Comparison of ENCODE assay signal across 29 cellular contexts in genomic region chr6:167523426-167523825, GRCh38.
"Had no signal": no experiment of that assay in that cellular context is flagged by ENCODE, and none has a peak within 500 bp of the region (broad histone marks: within the 10 kb centered on the region; RNA-seq: fewer than 3 reads in every experiment).

No MANE protein-coding gene starts in this region.

- H3K27ac ChIP-seq: ovary, parathyroid adenoma, psoas muscle, right lobe of liver, sigmoid colon, stomach, thoracic aorta, tibial artery, transverse colon, upper lobe of right lung, uterus had no signal

- H3K4me3 ChIP-seq: ovary, psoas muscle, right lobe of liver, sigmoid colon, stomach, thoracic aorta, tibial artery, transverse colon, upper lobe of right lung, uterus had no signal

- H3K27me3 Mint-ChIP-seq: stimulated activated naive CD8-positive, alpha-beta T cell treated with anti-CD3 and anti-CD28 coated beads, Interleukin-15, Interleukin-2, amounts not matched to agents 100 ng/mL and 50 ng/mL, for 24 hours had no signal

- H3K9me3 Mint-ChIP-seq: naive thymus-derived CD8-positive, alpha-beta T cell; natural killer cell treated with Interleukin-12 subunit alpha and Interleukin-12 subunit beta and Interleukin-15 and Interleukin-18, amount 100 ng/mL, for 72 hours; neural crest cell; stimulated activated effector memory CD8-positive, alpha-beta T cell treated with anti-CD3 and anti-CD28 coated beads, Interleukin-12 subunit alpha, Interleukin-12 subunit beta, amount 100 ng/mL, for 72 hours; stimulated activated naive B cell treated with anti-CD40 and anti-IgM and Interleukin-4, amounts not matched to agents 10 μg/mL and 1 μg/mL and 100 μg/mL, for 72 hours; stimulated activated naive CD8-positive, alpha-beta T cell treated with anti-CD3 and anti-CD28 coated beads, Interleukin-15, Interleukin-2, amounts not matched to agents 100 ng/mL and 50 ng/mL, for 24 hours; type B pancreatic cell had no signal

- H3K9me3 ChIP-seq: ovary, psoas muscle, right lobe of liver, sigmoid colon, stomach, thoracic aorta, tibial artery, transverse colon, upper lobe of right lung, uterus had no signal

- FAIRE-seq: small intestine had no signal

- H2AFZ ChIP-seq: parathyroid adenoma had no signal

- H3K4me1 ChIP-seq: parathyroid adenoma, psoas muscle, right lobe of liver, sigmoid colon, stomach, tibial artery, transverse colon, upper lobe of right lung, uterus had no signal

- DNase-seq: naive thymus-derived CD8-positive, alpha-beta T cell; nephron progenitor cell; occipital lobe; ovary; posterior cingulate gyrus; psoas muscle; right cardiac atrium; right lobe of liver; sigmoid colon; small intestine; stimulated activated CD4-positive, alpha-beta T cell treated with anti-CD3 and anti-CD28 coated beads, Interleukin-15, amount 100 ng/mL, for 24 hours; stimulated activated CD4-positive, alpha-beta T cell treated with anti-CD3 and anti-CD28 coated beads, Interleukin-2, amount 100 ng/mL, for 24 hours; stimulated activated CD4-positive, alpha-beta T cell treated with anti-CD3 and anti-CD28 coated beads, Interleukin-2, amount 100 ng/mL, for 48 hours; stimulated activated CD4-positive, alpha-beta T cell treated with anti-CD3 and anti-CD28 coated beads, Interleukin-4, amount 100 ng/mL, for 24 hours; stimulated activated naive B cell treated with anti-CD40 and anti-IgM and Interleukin-4, amounts not matched to agents 10 μg/mL and 1 μg/mL and 100 μg/mL, for 72 hours; stimulated activated naive CD4-positive, alpha-beta T cell treated with Interleukin-2 at 50 U/mL for 16 hours; stomach; tibial artery; transverse colon; upper lobe of right lung; uterus had no signal

- H3K4me1 Mint-ChIP-seq: naive thymus-derived CD8-positive, alpha-beta T cell; stimulated activated naive B cell treated with anti-CD40 and anti-IgM and Interleukin-4, amounts not matched to agents 10 μg/mL and 1 μg/mL and 100 μg/mL, for 72 hours had no signal

- H3K27ac Mint-ChIP-seq: naive thymus-derived CD8-positive, alpha-beta T cell; natural killer cell treated with Interleukin-12 subunit alpha and Interleukin-12 subunit beta and Interleukin-15 and Interleukin-18, amount 100 ng/mL, for 72 hours; nephron progenitor cell; progenitor cell of endocrine pancreas; stimulated activated effector memory CD8-positive, alpha-beta T cell treated with anti-CD3 and anti-CD28 coated beads, Interleukin-12 subunit alpha, Interleukin-12 subunit beta, amount 100 ng/mL, for 72 hours; stimulated activated naive B cell treated with anti-CD40 and anti-IgM and Interleukin-4, amounts not matched to agents 10 μg/mL and 1 μg/mL and 100 μg/mL, for 72 hours; stimulated activated naive CD8-positive, alpha-beta T cell treated with anti-CD3 and anti-CD28 coated beads, Interleukin-15, Interleukin-2, amounts not matched to agents 100 ng/mL and 50 ng/mL, for 24 hours; type B pancreatic cell had no signal

- H3K27me3 ChIP-seq: ovary, right lobe of liver, sigmoid colon, transverse colon, upper lobe of right lung, uterus had no signal

- H3K9ac ChIP-seq: parathyroid adenoma had no signal

- H3K36me3 ChIP-seq: ovary, right lobe of liver, sigmoid colon, stomach, thoracic aorta, tibial artery, transverse colon, upper lobe of right lung, uterus had no signal

- H3K36me3 Mint-ChIP-seq: naive thymus-derived CD8-positive, alpha-beta T cell; natural killer cell treated with Interleukin-12 subunit alpha and Interleukin-12 subunit beta and Interleukin-15 and Interleukin-18, amount 100 ng/mL, for 72 hours; stimulated activated effector memory CD8-positive, alpha-beta T cell treated with anti-CD3 and anti-CD28 coated beads, Interleukin-12 subunit alpha, Interleukin-12 subunit beta, amount 100 ng/mL, for 72 hours; stimulated activated naive B cell treated with anti-CD40 and anti-IgM and Interleukin-4, amounts not matched to agents 10 μg/mL and 1 μg/mL and 100 μg/mL, for 72 hours; type B pancreatic cell had no signal

- ATAC-seq: naive thymus-derived CD8-positive, alpha-beta T cell; natural killer cell treated with Interleukin-12 subunit alpha and Interleukin-12 subunit beta and Interleukin-15 and Interleukin-18, amount 100 ng/mL, for 72 hours; psoas muscle; stimulated activated effector memory CD8-positive, alpha-beta T cell treated with anti-CD3 and anti-CD28 coated beads, Interleukin-12 subunit alpha, Interleukin-12 subunit beta, amount 100 ng/mL, for 72 hours; stimulated activated naive B cell treated with anti-CD40 and anti-IgM and Interleukin-4, amounts not matched to agents 10 μg/mL and 1 μg/mL and 100 μg/mL, for 72 hours; upper lobe of right lung had no signal

- H3K4me3 Mint-ChIP-seq: naive thymus-derived CD8-positive, alpha-beta T cell; natural killer cell treated with Interleukin-12 subunit alpha and Interleukin-12 subunit beta and Interleukin-15 and Interleukin-18, amount 100 ng/mL, for 72 hours; nephron progenitor cell; neural crest cell; stimulated activated effector memory CD8-positive, alpha-beta T cell treated with anti-CD3 and anti-CD28 coated beads, Interleukin-12 subunit alpha, Interleukin-12 subunit beta, amount 100 ng/mL, for 72 hours; stimulated activated naive B cell treated with anti-CD40 and anti-IgM and Interleukin-4, amounts not matched to agents 10 μg/mL and 1 μg/mL and 100 μg/mL, for 72 hours; stimulated activated naive CD8-positive, alpha-beta T cell treated with anti-CD3 and anti-CD28 coated beads, Interleukin-15, Interleukin-2, amounts not matched to agents 100 ng/mL and 50 ng/mL, for 24 hours; type B pancreatic cell had no signal

- H3K79me2 ChIP-seq: parathyroid adenoma had no signal
